ENCODE assay signal across 18 cellular contexts in genomic region chr20:17688965-17689364, GRCh38. TPM values are rescaled to one million over a fixed set of nuclear protein-coding genes. Genes with fewer than 3 reads are reported as not detected.
DNase-seq lines count a peak whose midpoint lies in the region; ATAC-seq lines count a peak whose summit lies in the region.
"Had no signal": no experiment of that assay in that cellular context is flagged by ENCODE, and none has a peak within 500 bp of the region (broad histone marks: within the 10 kb centered on the region; RNA-seq: fewer than 3 reads in every experiment).

No MANE protein-coding gene starts in this region.

- ATAC-seq in HG02571 (IDR thresholded peaks at IDR 0.05; ENCODE audit: unreplicated experiment), result no peak
- ATAC-seq: CD8-positive, alpha-beta T cell; GM12878; GM23338; Panc1 had no signal

- H2AK5ac ChIP-seq in mesenchymal stem cell (ENCODE audit: low read length, severe bottlenecking), result no peak overlapping the region

- H4K8ac ChIP-seq in mesenchymal stem cell (ENCODE audit: low read length), result no peak overlapping the region

- H3K18ac ChIP-seq in mesenchymal stem cell (ENCODE audit: low read depth in 1 of 2, low read length in 2 of 2), result no peak overlapping the region

- H2AFZ ChIP-seq in mesenchymal stem cell (ENCODE audit: low read depth, low read length), result no peak overlapping the region
- H2AFZ ChIP-seq: GM23338 had no signal

- no peak overlapping the region for H2BK15ac ChIP-seq in mesenchymal stem cell (ENCODE audit: low read depth, poor library complexity, severe bottlenecking)

- no peak overlapping the region for H3K27ac ChIP-seq in mesenchymal stem cell (ENCODE audit: low read length, poor library complexity, severe bottlenecking)
- H3K27ac ChIP-seq: BLaER1 had no signal

- no peak overlapping the region for H3K4me2 ChIP-seq in mesenchymal stem cell (ENCODE audit: low read length, poor library complexity, severe bottlenecking)
- H3K4me2 ChIP-seq: BLaER1, GM23338 had no signal

- H3K4me1 ChIP-seq in mesenchymal stem cell (ENCODE audit: control insufficient read depth, insufficient read depth, low read depth, low read length), result no peaks in the 10 kb centered on the region

- WGBS in mesenchymal stem cell, result 11% methylated on average over 1 of the region's 2 CpGs

- no peak overlapping the region for H2BK5ac ChIP-seq in mesenchymal stem cell (ENCODE audit: low read depth, low read length, poor library complexity, severe bottlenecking)

- H3K79me1 ChIP-seq in mesenchymal stem cell (replicated peaks; ENCODE audit: low read length, poor library complexity, severe bottlenecking), result no peaks in the 10 kb centered on the region

- H3K4ac ChIP-seq in mesenchymal stem cell (ENCODE audit: low read depth in 1 of 2, low read length in 2 of 2), result no peak overlapping the region

- H3K9ac ChIP-seq in mesenchymal stem cell (ENCODE audit: low read length), result no peak overlapping the region
- H3K9ac ChIP-seq: BLaER1 had no signal

- peaks cover 43 to 50% of the 10 kb centered on the region in 2 experiments for H3K27me3 ChIP-seq in mesenchymal stem cell (ENCODE audit: control insufficient read depth in 1 of 2, insufficient read depth in 1 of 2, low read length in 2 of 2)
- H3K27me3 ChIP-seq: BLaER1 had no signal

- no peak overlapping the region for H2BK12ac ChIP-seq in mesenchymal stem cell (ENCODE audit: low read length in 2 of 2)

- no peak overlapping the region for H2BK120ac ChIP-seq in mesenchymal stem cell (ENCODE audit: low read depth, low read length)

- H3K9me3 ChIP-seq in mesenchymal stem cell (ENCODE audit: control insufficient read depth, low read length), result peaks cover 16% of the 10 kb centered on the region
- H3K9me3 ChIP-seq: BLaER1 had no signal

- no peak overlapping the region for H3K14ac ChIP-seq in mesenchymal stem cell (ENCODE audit: low read length in 2 of 2)

- no peak overlapping the region for H4K91ac ChIP-seq in mesenchymal stem cell (ENCODE audit: low read length)

- DNase-seq in COLO668 (lab: John Stamatoyannopoulos, UW; ENCODE audit: unreplicated experiment), result peak; percentile 33
- peak; percentile 11 for DNase-seq in NCI-H69 (lab: John Stamatoyannopoulos, UW)
- peak; percentile 37 for DNase-seq in dermis blood vessel endothelial cell
- DNase-seq in mesenchymal stem cell, result peak; percentile 80
- DNase-seq in SK-N-DZ (ENCODE audit: low spot score), result no peak
- no peak for DNase-seq in NCI-H1417 treated with DMSO at 0.1 percent for 48 hours (lab: John Stamatoyannopoulos, UW)
- DNase-seq: CD8-positive, alpha-beta T cell; GDM1; KG1; NCI-H2107; NCI-H345; Right ventricle myocardium superior; T-helper 2 cell had no signal

- no peak overlapping the region for H3K4me3 ChIP-seq in mesenchymal stem cell (ENCODE audit: insufficient read depth in 1 of 2, low read depth in 1 of 2, low read length in 2 of 2)
- H3K4me3 ChIP-seq: BLaER1, GM12878, GM23338 had no signal

- no peaks in the 10 kb centered on the region for H3K36me3 ChIP-seq in mesenchymal stem cell (ENCODE audit: control insufficient read depth in 1 of 2, insufficient read depth in 2 of 2, low read depth in 1 of 2, low read length in 2 of 2)
- H3K36me3 ChIP-seq: BLaER1 had no signal

- H3K23ac ChIP-seq in mesenchymal stem cell (ENCODE audit: low read length in 2 of 2), result no peak overlapping the region

RNA-seq across cellular contexts. Expression of gene RRBP1, which starts 6.9 kb away (rescaled TPM):
- total RNA-seq in dermis blood vessel endothelial cell, result 123 and 224 TPM in 2 replicates
- 209 TPM for polyA plus RNA-seq in mesenchymal stem cell (2013, experiment 1 of 2)
- polyA plus RNA-seq in mesenchymal stem cell (2013, experiment 2 of 2), result 195 TPM
- 9.2 and 14.2 TPM in 2 replicates for polyA plus RNA-seq in SK-N-DZ (2014; cell fraction: cytosol; rRNA removed)
- 24.2 and 26.9 TPM in 2 replicates for polyA plus RNA-seq in SK-N-DZ (2014; cell fraction: nucleus; rRNA removed)

RNA-seq across cellular contexts. Expression of gene BANF2, which starts 10.8 kb away (rescaled TPM):
- total RNA-seq in dermis blood vessel endothelial cell, result not detected in 2 replicates
- not detected for polyA plus RNA-seq in mesenchymal stem cell (2013, experiment 1 of 2)
- polyA plus RNA-seq in mesenchymal stem cell (2013, experiment 2 of 2), result not detected
- not detected in 2 replicates for polyA plus RNA-seq in SK-N-DZ (2014; cell fraction: cytosol; rRNA removed)
- polyA plus RNA-seq in SK-N-DZ (2014; cell fraction: nucleus; rRNA removed), result not detected in 2 replicates
- total RNA-seq: CD8-positive, alpha-beta T cell; GM12878; GM23338; Right ventricle myocardium superior had no signal
- polyA plus RNA-seq: GM12878, GM23338 had no signal

Comparison
In these comparisons a context has a peak if more than half of its experiments do, and no peak if none do; other contexts are left out.
1. DNase-seq: peak in COLO668 (single experiment), NCI-H69 (single experiment), dermis blood vessel endothelial cell (single experiment) and mesenchymal stem cell (single experiment); none in SK-N-DZ (single experiment) and NCI-H1417 treated with DMSO at 0.1 percent for 48 hours (single experiment).